Comparison of ENCODE assay signal across 18 cellular contexts in the genomic region with DNA sequence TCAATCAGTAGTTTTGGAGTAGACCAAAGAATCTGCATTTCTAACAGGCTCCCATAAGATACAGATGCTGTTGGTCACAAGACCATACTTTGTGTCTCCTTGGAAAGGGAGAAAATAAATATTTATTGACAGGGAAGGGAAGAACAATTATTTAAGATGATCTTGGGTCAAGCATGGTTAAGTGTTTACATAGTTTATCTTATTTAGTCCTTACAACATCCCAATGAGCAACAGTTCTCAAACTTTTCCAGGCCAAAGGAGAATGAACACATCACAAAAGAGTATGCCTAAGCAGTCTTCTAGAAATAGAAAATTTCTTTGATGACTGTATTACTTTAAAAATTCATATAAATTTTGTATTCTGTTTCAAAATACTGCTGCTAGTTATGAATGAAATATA.
"Had no signal": no experiment of that assay in that cellular context is flagged by ENCODE, and none has a peak within 500 bp of the region (broad histone marks: within the 10 kb centered on the region; RNA-seq: fewer than 3 reads in every experiment).

No MANE protein-coding gene starts in this region.

- H3K27ac ChIP-seq: foreskin keratinocyte, hepatocyte, testis, tibial nerve had no signal

- H3K9me3 ChIP-seq: testis, tibial nerve had no signal

- H3K4me3 ChIP-seq: hepatocyte, smooth muscle cell, testis, tibial nerve had no signal

- ATAC-seq: esophagus mucosa; foreskin keratinocyte; natural killer cell; right cardiac atrium; stimulated activated memory B cell treated with anti-CD40 and anti-IgM and Interleukin-4, amounts not matched to agents 10 μg/mL and 1 μg/mL and 100 μg/mL, for 72 hours had no signal

- H3K27me3 ChIP-seq: foreskin keratinocyte, hepatocyte, testis, tibial nerve had no signal

- FAIRE-seq: endometrium had no signal

- H3K4me1 ChIP-seq: foreskin keratinocyte, testis, tibial nerve had no signal

- DNase-seq: central memory CD4-positive, alpha-beta T cell; cortex of kidney; effector memory CD4-positive, alpha-beta T cell; foreskin keratinocyte; head of caudate nucleus; left colon; natural killer cell; posterior cingulate gyrus; right cardiac atrium; stimulated activated CD4-positive, alpha-beta T cell treated with anti-CD3 and anti-CD28 coated beads, Interleukin-4, amount 100 ng/mL, for 1 hour; stimulated activated CD8-positive, alpha-beta memory T cell treated with anti-CD3 and anti-CD28 coated beads, Interleukin-4, amount 100 ng/mL, for 48 hours; testis had no signal
